In genomic region chr12:133130808-133131128, GRCh38 we compare ENCODE assay signal across 1 cellular context.
TF ChIP-seq lines count a peak whose summit lies in the region.

No MANE protein-coding gene starts in this region.

TF ChIP-seq in endothelial cell of umbilical vein, 7 proteins besides CTCF, POLR2A, EP300 and RAD21 (continued from another document):
- TF ChIP-seq MAX (IDR thresholded peaks at IDR 0.05; ENCODE audit: insufficient read depth, insufficient read length) (no peak), EZH2 (IDR thresholded peaks at IDR 0.05; ENCODE audit: borderline replicate concordance, low read depth, low read length, severe bottlenecking) (no peak), JUN (IDR thresholded peaks at IDR 0.05; ENCODE audit: borderline replicate concordance, insufficient read depth, insufficient read length, low read depth) (no peak), MYC (IDR thresholded peaks at IDR 0.05; ENCODE audit: low read depth, low read length) (no peak)
